ENCODE assay signal across 8 cellular contexts in the genomic region with DNA sequence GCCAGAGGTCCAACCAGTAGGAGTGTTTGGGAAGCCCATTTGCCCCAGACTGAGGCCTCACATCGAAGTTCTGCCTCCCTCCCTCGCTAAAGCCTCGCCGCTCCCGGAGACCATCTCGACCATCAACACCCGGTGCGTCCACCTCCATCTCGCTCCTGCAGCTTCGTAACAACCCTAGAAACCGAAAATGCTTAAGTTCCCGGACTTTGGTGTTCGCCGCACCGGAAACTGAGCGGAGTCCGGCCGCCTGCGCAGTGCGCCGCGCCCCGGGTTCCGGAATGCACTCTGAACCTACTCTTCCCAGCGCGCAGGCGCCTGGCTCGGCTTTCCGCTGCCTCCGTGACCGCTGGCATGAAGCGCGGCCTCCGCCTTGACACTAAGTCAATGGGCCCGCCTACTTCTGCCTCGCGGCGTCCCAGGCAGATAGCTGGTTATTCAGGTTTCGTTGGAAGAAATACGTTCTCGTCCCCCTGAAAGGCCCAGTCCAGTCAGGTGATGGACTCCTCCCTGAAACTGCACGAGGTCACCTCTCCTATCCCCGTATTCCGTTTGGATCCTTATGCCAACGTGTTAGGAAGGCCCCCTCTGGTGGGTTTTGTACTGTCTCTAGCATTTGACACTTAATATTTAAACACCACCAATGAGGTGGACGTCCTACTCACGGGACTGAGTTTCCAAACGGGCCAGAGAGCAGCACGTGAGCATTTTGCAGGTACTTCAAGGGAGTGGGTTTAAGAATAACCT. TPM values are rescaled to one million over a fixed set of nuclear protein-coding genes. Genes with fewer than 3 reads are reported as not detected.
DNase-seq lines count a peak whose midpoint lies in the region; ATAC-seq, FAIRE-seq and TF ChIP-seq lines count a peak whose summit lies in the region.

No MANE protein-coding gene starts in this region.

- H3K4me2 ChIP-seq in keratinocyte (ENCODE audit: control insufficient read depth, extremely low read depth, insufficient read depth, low read depth, low read length), result peak overlapping the region; percentile 92

- no peaks in the 10 kb centered on the region for H3K9me3 ChIP-seq in keratinocyte (ENCODE audit: control insufficient read depth, low read depth, low read length)

- peak; percentile 75 to 95 (median 85) for DNase-seq in T-helper 1 cell
- peak; percentile 96 for DNase-seq in bronchial epithelial cell (ENCODE audit: low read depth)
- DNase-seq in keratinocyte (ENCODE audit: low read depth, low spot score), result peak; percentile 44
- DNase-seq in stimulated activated CD4-positive, alpha-beta T cell treated with anti-CD3 and anti-CD28 coated beads, Interleukin-1b, Interleukin-23, amount 100 ng/mL, for 1 hour (ENCODE audit: low read depth in 2 of 2), result peak; percentile 68 to 76
- no peak for DNase-seq in NOMO-1 treated with dmso at 0.1 percent for 144 hours (lab: John Stamatoyannopoulos, UW; ENCODE audit: unreplicated experiment)
- no peak for DNase-seq in amygdala (lab: John Stamatoyannopoulos, UW)

- no peaks in the 10 kb centered on the region for H3K9me1 ChIP-seq in keratinocyte (ENCODE audit: control insufficient read depth, extremely low read depth, insufficient read depth, low read length)

- H3K27me3 ChIP-seq in bronchial epithelial cell (ENCODE audit: control insufficient read depth, insufficient read depth, low read length) (no peaks in the 10 kb centered on the region), keratinocyte (ENCODE audit: control insufficient read depth, extremely low read depth, insufficient read depth, low read length) (no peaks in the 10 kb centered on the region)

- H3K4me3 ChIP-seq in bronchial epithelial cell (ENCODE audit: low read depth, low read length), result peak overlapping the region; percentile 62
- H3K4me3 ChIP-seq in keratinocyte (ENCODE audit: control insufficient read depth in 2 of 3, extremely low read depth in 1 of 3, insufficient read depth in 2 of 3, low read depth in 1 of 3, low read length in 3 of 3), result peak overlapping the region; percentile 84 to 96 (median 84)

- H4K20me1 ChIP-seq in keratinocyte (ENCODE audit: control insufficient read depth, extremely low read depth, insufficient read depth, low read length), result no peaks in the 10 kb centered on the region

- no peak for FAIRE-seq in bronchial epithelial cell (lab: Jason Lieb, UNC)
- peak; percentile 75 for FAIRE-seq in keratinocyte (lab: Jason Lieb, UNC)

- dilution Hi-C loops in keratinocyte (cut with MboI; ENCODE audit: extremely low pct_ligation_motif_present, low sequenced_read_pairs), result no loop called here

- H3K36me3 ChIP-seq in bronchial epithelial cell (ENCODE audit: control insufficient read depth, insufficient read depth, low read length) (peaks cover 1% of the 10 kb centered on the region), keratinocyte (ENCODE audit: control insufficient read depth in 2 of 2, extremely low read depth in 1 of 2, insufficient read depth in 2 of 2, low read length in 2 of 2) (peaks cover 0 to 1% of the 10 kb centered on the region in 2 experiments)

- H2AFZ ChIP-seq in keratinocyte (ENCODE audit: control insufficient read depth, low read length), result peak overlapping the region; percentile 94

- peak overlapping the region; percentile 96 for H3K27ac ChIP-seq in keratinocyte (ENCODE audit: control insufficient read depth, insufficient read depth, low read length)

- ATAC-seq in GM18867 (IDR thresholded peaks at IDR 0.05; ENCODE audit: unreplicated experiment) (peak; percentile 95), HG03066 (IDR thresholded peaks at IDR 0.05; ENCODE audit: low read depth, unreplicated experiment) (peak; percentile 91)

- peaks cover 37% of the 10 kb centered on the region for H3K79me2 ChIP-seq in keratinocyte (ENCODE audit: control insufficient read depth, insufficient read depth, low read length)

- H3K4me1 ChIP-seq in keratinocyte (ENCODE audit: control insufficient read depth, extremely low read depth, insufficient read depth, low read length), result peaks cover 9% of the 10 kb centered on the region

- peak overlapping the region; percentile 97 for H3K9ac ChIP-seq in keratinocyte (ENCODE audit: control insufficient read depth, extremely low read depth, insufficient read depth, low read length)

- peak; percentile 9 for TF ChIP-seq CTCF in bronchial epithelial cell (IDR thresholded peaks at IDR 0.05; ENCODE audit: insufficient read depth, low read length, severe bottlenecking)
- no peak for TF ChIP-seq CTCF in keratinocyte (optimal IDR thresholded peaks at IDR 0.05 in 1 of 3, IDR thresholded peaks at IDR 0.05 in 1 of 3, conservative IDR thresholded peaks at IDR 0.05 in 1 of 3; ENCODE audit: extremely low read depth in 1 of 3, insufficient read depth in 2 of 3, low read length in 3 of 3)

RNA-seq across cellular contexts. Expression of a gene that starts 21.4 kb away (rescaled TPM):
- total RNA-seq in bronchial epithelial cell, result not detected in 2 replicates
- not detected in 3 replicates for polyA plus RNA-seq in keratinocyte
- not detected for polyA plus RNA-seq in keratinocyte (2011; ENCODE audit: low read depth)
- not detected in 2 replicates for polyA plus RNA-seq in keratinocyte (2011; cell fraction: cytosol; rRNA removed)
- polyA plus RNA-seq in keratinocyte (2011; cell fraction: nucleus; rRNA removed), result not detected in 2 replicates
- 0.08 TPM in 1 of 2 replicates, not detected in the other for polyA plus RNA-seq in keratinocyte (2012; ENCODE audit: low replicate concordance)
- polyA minus RNA-seq in keratinocyte, result not detected in 3 replicates
- not detected for polyA minus RNA-seq in keratinocyte (2011; cell fraction: cytosol; rRNA and poly(A)+ RNA removed)
- not detected in 2 replicates for polyA minus RNA-seq in keratinocyte (2011; cell fraction: nucleus; rRNA and poly(A)+ RNA removed)

Comparison
In these comparisons a context has a peak if more than half of its experiments do, and no peak if none do; other contexts are left out.
1. DNase-seq: peak in T-helper 1 cell (5 of 5), bronchial epithelial cell (single experiment), keratinocyte (single experiment) and stimulated activated CD4-positive, alpha-beta T cell treated with anti-CD3 and anti-CD28 coated beads, Interleukin-1b, Interleukin-23, amount 100 ng/mL, for 1 hour (2 of 2); none in NOMO-1 treated with dmso at 0.1 percent for 144 hours (single experiment) and amygdala (0 of 56).